In genomic region chrX:80432441-80432840, GRCh38 we compare ENCODE assay signal across 18 cellular contexts. TPM values are rescaled to one million over a fixed set of nuclear protein-coding genes. Genes with fewer than 3 reads are reported as not detected.
DNase-seq lines count a peak whose midpoint lies in the region; ATAC-seq and TF ChIP-seq lines count a peak whose summit lies in the region.
"Had no signal": no experiment of that assay in that cellular context is flagged by ENCODE, and none has a peak within 500 bp of the region (broad histone marks: within the 10 kb centered on the region; RNA-seq: fewer than 3 reads in every experiment).

No MANE protein-coding gene starts in this region.

- H3K9me3 ChIP-seq in adipocyte (ENCODE audit: control insufficient read depth, low read length) = peaks cover 9% of the 10 kb centered on the region
- peaks cover 5% of the 10 kb centered on the region for H3K9me3 ChIP-seq in mesenchymal stem cell (ENCODE audit: control insufficient read depth, low read length)
- H3K9me3 ChIP-seq in thoracic aorta = no peaks in the 10 kb centered on the region
- H3K9me3 ChIP-seq: BE2C, Caco-2 had no signal

- H3K23ac ChIP-seq in mesenchymal stem cell (ENCODE audit: low read length in 2 of 2) = no peak overlapping the region

- H3K4me1 Mint-ChIP-seq in Calu3 (ENCODE audit: low read depth, unreplicated experiment) = no peaks in the 10 kb centered on the region
- H3K4me1 Mint-ChIP-seq: CD4-positive, CD25-positive, alpha-beta regulatory T cell; CD8-positive, alpha-beta memory T cell had no signal

- H2AK5ac ChIP-seq in mesenchymal stem cell (ENCODE audit: low read length, severe bottlenecking) = no peak overlapping the region

- H3K9ac ChIP-seq in adipocyte (ENCODE audit: low read length) (peak overlapping the region; percentile 32), mesenchymal stem cell (ENCODE audit: low read length) (peak overlapping the region; percentile 52)

- no peak for ATAC-seq in thoracic aorta (ENCODE audit: insufficient number of reproducible peaks, low FRiP score, low read depth)

- H2BK15ac ChIP-seq in mesenchymal stem cell (ENCODE audit: low read depth, poor library complexity, severe bottlenecking) = no peak overlapping the region

- no peak overlapping the region for H3K14ac ChIP-seq in mesenchymal stem cell (ENCODE audit: low read length in 2 of 2)

- no peak overlapping the region for H3K18ac ChIP-seq in mesenchymal stem cell (ENCODE audit: low read depth in 1 of 2, low read length in 2 of 2)

- no peak overlapping the region for H2AFZ ChIP-seq in mesenchymal stem cell (ENCODE audit: low read depth, low read length)

- 76% methylated on average over 3 of the region's 3 CpGs for WGBS in mesenchymal stem cell

- CTCF ChIA-PET in Calu3 (lab: Charles Lee) = interaction anchor here (0.6 to 0.8 kb wide), 2 partner anchors 9 to 377 kb away, joined by 3 to 4 read pairs; partner anchors contain the start of gene BRWD3

- no peak for TF ChIP-seq CTCF in Calu3 (IDR thresholded peaks at IDR 0.05; ENCODE audit: unreplicated experiment)
- TF ChIP-seq CTCF in thoracic aorta (IDR thresholded peaks at IDR 0.05) = no peak

- peak overlapping the region; percentile 78 for H3K27ac Mint-ChIP-seq in Calu3 (ENCODE audit: unreplicated experiment)
- H3K27ac Mint-ChIP-seq: CD4-positive, CD25-positive, alpha-beta regulatory T cell; CD8-positive, alpha-beta memory T cell had no signal

- H4K91ac ChIP-seq in mesenchymal stem cell (ENCODE audit: low read length) = no peak overlapping the region

- H3K4me3 ChIP-seq in adipocyte (ENCODE audit: low read length) (peak overlapping the region; percentile 69), mesenchymal stem cell (ENCODE audit: insufficient read depth in 1 of 2, low read depth in 1 of 2, low read length in 2 of 2) (peak overlapping the region in 1 of 2 experiments; percentile 32), thoracic aorta (no peak overlapping the region)

- intact Hi-C loops in Calu3 (cut with micrococcal nuclease; ENCODE audit: unreplicated experiment) = no loop called here

- no peaks in the 10 kb centered on the region for H3K27me3 Mint-ChIP-seq in Calu3 (ENCODE audit: unreplicated experiment)
- H3K27me3 Mint-ChIP-seq: CD4-positive, CD25-positive, alpha-beta regulatory T cell had no signal

- DNase-seq in Calu3 = no peak
- DNase-seq in adipocyte (ENCODE audit: low read depth) = no peak
- DNase-seq in mesenchymal stem cell = no peak
- no peak for DNase-seq in thoracic aorta (ENCODE audit: low spot score)
- DNase-seq in NCI-H446 treated with DMSO at 0.1 percent for 48 hours (lab: John Stamatoyannopoulos, UW) = no peak
- DNase-seq in NCI-H526 treated with DMSO at 0.1 percent for 48 hours (lab: John Stamatoyannopoulos, UW) = no peak
- DNase-seq in NOMO-1 treated with DMSO at 0.1 percent for 48 hours (lab: John Stamatoyannopoulos, UW; ENCODE audit: unreplicated experiment) = no peak
- DNase-seq: BE2C; C1 segment of cervical spinal cord; Caco-2; CD4-positive, CD25-positive, alpha-beta regulatory T cell; CD8-positive, alpha-beta memory T cell; DMS153; DMS79; GOT3; H7 had no signal

- H3K4ac ChIP-seq in mesenchymal stem cell (ENCODE audit: low read depth in 1 of 2, low read length in 2 of 2) = no peak overlapping the region

- H3K36me3 ChIP-seq in adipocyte (ENCODE audit: control insufficient read depth, insufficient read depth, low read length, severe bottlenecking) = no peaks in the 10 kb centered on the region
- no peaks in the 10 kb centered on the region for H3K36me3 ChIP-seq in mesenchymal stem cell (ENCODE audit: control insufficient read depth in 1 of 2, insufficient read depth in 2 of 2, low read depth in 1 of 2, low read length in 2 of 2)
- H3K36me3 ChIP-seq in thoracic aorta = no peaks in the 10 kb centered on the region
- H3K36me3 ChIP-seq: BE2C had no signal

- H3K9me3 Mint-ChIP-seq in Calu3 (ENCODE audit: low read depth, unreplicated experiment) = peaks cover 5% of the 10 kb centered on the region
- H3K9me3 Mint-ChIP-seq: CD8-positive, alpha-beta memory T cell had no signal

- no peak overlapping the region for H2BK5ac ChIP-seq in mesenchymal stem cell (ENCODE audit: low read depth, low read length, poor library complexity, severe bottlenecking)

- peaks cover 12% of the 10 kb centered on the region for H3K4me1 ChIP-seq in adipocyte (ENCODE audit: control insufficient read depth, insufficient read depth, low read length)
- no peaks in the 10 kb centered on the region for H3K4me1 ChIP-seq in mesenchymal stem cell (ENCODE audit: control insufficient read depth, insufficient read depth, low read depth, low read length)
- no peaks in the 10 kb centered on the region for H3K4me1 ChIP-seq in thoracic aorta (ENCODE audit: control insufficient read depth in 1 of 2, low read depth in 2 of 2)
- H3K4me1 ChIP-seq: BE2C, Caco-2 had no signal

- H2BK120ac ChIP-seq in mesenchymal stem cell (ENCODE audit: low read depth, low read length) = no peak overlapping the region

- no peaks in the 10 kb centered on the region for H3K79me1 ChIP-seq in mesenchymal stem cell (replicated peaks; ENCODE audit: low read length, poor library complexity, severe bottlenecking)

- H3K27me3 ChIP-seq in adipocyte (replicated peaks; ENCODE audit: control insufficient read depth, insufficient read depth, low read length) (no peaks in the 10 kb centered on the region), mesenchymal stem cell (ENCODE audit: control insufficient read depth in 1 of 2, insufficient read depth in 1 of 2, low read length in 2 of 2) (no peaks in the 10 kb centered on the region), thoracic aorta (replicated peaks; ENCODE audit: insufficient read depth) (no peaks in the 10 kb centered on the region)
- H3K27me3 ChIP-seq: BE2C had no signal

- no peak overlapping the region for H2BK12ac ChIP-seq in mesenchymal stem cell (ENCODE audit: low read length in 2 of 2)

- H3K27ac ChIP-seq in mesenchymal stem cell (ENCODE audit: low read length, poor library complexity, severe bottlenecking) (no peak overlapping the region), thoracic aorta (peak overlapping the region; percentile 30 to 47)

- BruUV-seq in Calu3 (replicated peaks; lab: Mats Ljungman, UMichigan) = no TSS peak

- H3K4me3 Mint-ChIP-seq in Calu3 (ENCODE audit: low read depth, unreplicated experiment) = no peak overlapping the region
- H3K4me3 Mint-ChIP-seq: CD4-positive, CD25-positive, alpha-beta regulatory T cell; CD8-positive, alpha-beta memory T cell had no signal

- H4K8ac ChIP-seq in mesenchymal stem cell (ENCODE audit: low read length) = no peak overlapping the region

- no peak overlapping the region for H3K4me2 ChIP-seq in mesenchymal stem cell (ENCODE audit: low read length, poor library complexity, severe bottlenecking)

- H3K36me3 Mint-ChIP-seq in Calu3 (ENCODE audit: insufficient read depth, unreplicated experiment) = no peaks in the 10 kb centered on the region
- H3K36me3 Mint-ChIP-seq: CD4-positive, CD25-positive, alpha-beta regulatory T cell; CD8-positive, alpha-beta memory T cell had no signal

RNA-seq across cellular contexts. Expression of gene TENT5D, which starts 12.2 kb away (rescaled TPM):
- total RNA-seq in Calu3 (2022) (not detected in 2 replicates), thoracic aorta (not detected)
- not detected for polyA plus RNA-seq in mesenchymal stem cell (2013, experiment 1 of 2)
- polyA plus RNA-seq in mesenchymal stem cell (2013, experiment 2 of 2) = not detected
- total RNA-seq: A172; Caco-2; CD4-positive, CD25-positive, alpha-beta regulatory T cell; CD8-positive, alpha-beta memory T cell; H7; HT-29 had no signal
- polyA plus RNA-seq: CD4-positive, CD25-positive, alpha-beta regulatory T cell; CD8-positive, alpha-beta memory T cell had no signal
